In genomic region chr13:23440821-23441608, GRCh38 we compare ENCODE assay signal across 18 cellular contexts. TPM values are rescaled to one million over a fixed set of nuclear protein-coding genes. Genes with fewer than 3 reads are reported as not detected.
DNase-seq lines count a peak whose midpoint lies in the region; ATAC-seq and TF ChIP-seq lines count a peak whose summit lies in the region.
"Had no signal": no experiment of that assay in that cellular context is flagged by ENCODE, and none has a peak within 500 bp of the region (broad histone marks: within the 10 kb centered on the region; RNA-seq: fewer than 3 reads in every experiment).

No MANE protein-coding gene starts in this region.

- peak overlapping the region; percentile 47 for H3K27ac Mint-ChIP-seq in osteocyte (ENCODE audit: unreplicated experiment)
- H3K27ac Mint-ChIP-seq: activated T-helper 2 cell treated with anti-CD3 and anti-CD28 coated beads, Interferon-gamma antibody, Interleukin-2, Interleukin-4, amounts not matched to agents 10 μg/mL and 5 μg/mL and 100 μg/mL, durations not matched to agents 14 hours and 24 hours and 36 hours; mesothelial cell of epicardium had no signal

- H3K4me1 ChIP-seq in foreskin keratinocyte: no peaks in the 10 kb centered on the region
- H3K4me1 ChIP-seq: BE2C had no signal

- H3K27me3 Mint-ChIP-seq in osteocyte (ENCODE audit: unreplicated experiment): no peaks in the 10 kb centered on the region

- ATAC-seq in foreskin keratinocyte: peak; percentile 44
- ATAC-seq in GM21515 (IDR thresholded peaks at IDR 0.05; ENCODE audit: unreplicated experiment): no peak

- no peak overlapping the region for H3K4me3 Mint-ChIP-seq in osteocyte (ENCODE audit: unreplicated experiment)
- H3K4me3 Mint-ChIP-seq: mesothelial cell of epicardium had no signal

- H3K27ac ChIP-seq in foreskin keratinocyte: no peak overlapping the region
- H3K27ac ChIP-seq: WERI-Rb-1 had no signal

- H3K9me3 Mint-ChIP-seq in osteocyte (ENCODE audit: unreplicated experiment): no peaks in the 10 kb centered on the region
- H3K9me3 Mint-ChIP-seq: activated T-helper 2 cell treated with anti-CD3 and anti-CD28 coated beads, Interferon-gamma antibody, Interleukin-2, Interleukin-4, amounts not matched to agents 10 μg/mL and 5 μg/mL and 100 μg/mL, durations not matched to agents 14 hours and 24 hours and 36 hours had no signal

- TF ChIP-seq CTCF in foreskin keratinocyte (conservative IDR thresholded peaks at IDR 0.05): no peak
- no peak for TF ChIP-seq CTCF in osteocyte (IDR thresholded peaks at IDR 0.05)

- H3K27me3 ChIP-seq in foreskin keratinocyte: no peaks in the 10 kb centered on the region
- H3K27me3 ChIP-seq: BE2C had no signal

- DNase-seq in ELR (ENCODE audit: low read depth) (peak; percentile 49), NCI-H460 (ENCODE audit: extremely low read depth, low read depth) (peak; percentile 69), foreskin keratinocyte (no peak), osteocyte (ENCODE audit: extremely low spot score, unreplicated experiment) (peak; percentile 70), SK-N-DZ (ENCODE audit: low spot score) (no peak), epidermal melanocyte (ENCODE audit: insufficient read length, low spot score) (no peak), HuH-7 (ENCODE audit: low spot score) (no peak)
- DNase-seq: amniotic stem cell, BE2C, DMS153, glutamatergic neuron, NCI-H187, NCI-H510A treated with DMSO at 0.1 percent for 48 hours, SW 1271, WERI-Rb-1 had no signal

- H3K4me1 Mint-ChIP-seq in osteocyte (ENCODE audit: unreplicated experiment): peaks cover 13% of the 10 kb centered on the region
- H3K4me1 Mint-ChIP-seq: mesothelial cell of epicardium had no signal

- H3K36me3 Mint-ChIP-seq in osteocyte (ENCODE audit: unreplicated experiment): no peaks in the 10 kb centered on the region
- H3K36me3 Mint-ChIP-seq: mesothelial cell of epicardium had no signal

RNA-seq across cellular contexts. Expression of gene SACS, which starts 7.5 kb away (rescaled TPM):
- total RNA-seq in NCI-H460 (2014; rRNA removed; shearing (Covaris generic)): 30.1 and 35.7 TPM in 2 replicates
- 22.8 and 45.8 TPM in 2 replicates for polyA plus RNA-seq in NCI-H460 (2014; cell fraction: nucleus; rRNA removed)
- total RNA-seq in foreskin keratinocyte (27.8 and 30.2 TPM in 2 replicates), osteocyte (32.1 and 33.6 TPM in 2 replicates)
- 5.1 and 6.1 TPM in 2 replicates for polyA plus RNA-seq in foreskin keratinocyte
- polyA plus RNA-seq in SK-N-DZ (2014; cell fraction: cytosol; rRNA removed): 20.2 and 21.1 TPM in 2 replicates
- polyA plus RNA-seq in SK-N-DZ (2014; cell fraction: nucleus; rRNA removed): 61.9 and 76.8 TPM in 2 replicates

Comparison
In these comparisons a context has a peak if more than half of its experiments do, and no peak if none do; other contexts are left out.
1. DNase-seq: peak in ELR (single experiment), NCI-H460 (single experiment) and osteocyte (single experiment); none in foreskin keratinocyte (0 of 2), SK-N-DZ (single experiment), epidermal melanocyte (single experiment) and HuH-7 (single experiment).